In the genomic region with DNA sequence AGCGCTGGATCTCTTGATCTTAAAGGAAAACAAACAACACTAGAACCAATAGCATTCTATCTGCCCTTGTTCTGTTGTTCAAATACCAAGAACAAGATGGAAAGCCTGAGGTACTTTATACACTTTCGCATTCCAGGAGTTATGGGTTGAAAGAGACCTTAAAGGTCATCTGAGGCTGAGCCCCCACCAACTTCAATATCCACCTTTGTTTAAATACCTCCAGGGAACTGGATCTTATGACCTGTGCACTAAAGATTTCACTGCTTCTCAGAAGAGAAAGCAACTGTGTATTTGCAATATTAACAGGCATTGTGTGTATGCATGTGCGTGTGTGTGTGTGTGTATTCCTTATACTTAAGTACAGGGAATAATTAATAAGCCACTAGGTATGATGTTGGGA, we compare ENCODE assay signal across 26 cellular contexts.
"Had no signal": no experiment of that assay in that cellular context is flagged by ENCODE, and none has a peak within 500 bp of the region (broad histone marks: within the 10 kb centered on the region; RNA-seq: fewer than 3 reads in every experiment).

No MANE protein-coding gene starts in this region.

- H3K27me3 Mint-ChIP-seq: dendritic cell treated with granulocyte-macrophage colony-stimulating factor and Interleukin-4, amounts not matched to agents 40 ng/mL and 50 ng/mL, for 4 days; effector memory CD8-positive, alpha-beta T cell had no signal

- DNase-seq: colonic mucosa; cortex of kidney; dermis blood vessel endothelial cell; dorsolateral prefrontal cortex; effector CD4-positive, alpha-beta T cell; effector CD8-positive, alpha-beta T cell; effector memory CD4-positive, alpha-beta T cell; effector memory CD8-positive, alpha-beta T cell; endodermal cell; erythroblast; esophagus squamous epithelium; foreskin fibroblast; foreskin keratinocyte; foreskin melanocyte; gastrocnemius medialis; glutamatergic neuron; head of caudate nucleus; heart left ventricle; heart right ventricle had no signal

- H3K4me3 Mint-ChIP-seq: dendritic cell treated with granulocyte-macrophage colony-stimulating factor and Interleukin-4, amounts not matched to agents 40 ng/mL and 50 ng/mL, for 4 days; effector memory CD8-positive, alpha-beta T cell; endodermal cell had no signal

- H3K27ac Mint-ChIP-seq: dendritic cell treated with granulocyte-macrophage colony-stimulating factor and Interleukin-4, amounts not matched to agents 40 ng/mL and 50 ng/mL, for 4 days; effector memory CD8-positive, alpha-beta T cell; endodermal cell had no signal

- H3K79me2 ChIP-seq: hepatocyte had no signal

- H3K9me3 Mint-ChIP-seq: dendritic cell treated with granulocyte-macrophage colony-stimulating factor and Interleukin-4, amounts not matched to agents 40 ng/mL and 50 ng/mL, for 4 days; effector memory CD8-positive, alpha-beta T cell; endodermal cell had no signal

- H3K27me3 ChIP-seq: colonic mucosa, esophagus muscularis mucosa, esophagus squamous epithelium, foreskin keratinocyte, gastrocnemius medialis, gastroesophageal sphincter, heart left ventricle, heart right ventricle, hepatocyte had no signal

- H3K36me3 ChIP-seq: colonic mucosa, esophagus muscularis mucosa, esophagus squamous epithelium, gastrocnemius medialis, gastroesophageal sphincter, heart left ventricle, heart right ventricle had no signal

- H3K4me3 ChIP-seq: colonic mucosa, coronary artery, dorsolateral prefrontal cortex, esophagus muscularis mucosa, esophagus squamous epithelium, gastrocnemius medialis, gastroesophageal sphincter, heart left ventricle, heart right ventricle, hepatocyte had no signal

- H3K4me1 ChIP-seq: colonic mucosa, esophagus muscularis mucosa, esophagus squamous epithelium, foreskin keratinocyte, gastrocnemius medialis, gastroesophageal sphincter, heart left ventricle, heart right ventricle had no signal

- H3K27ac ChIP-seq: colonic mucosa, coronary artery, dorsolateral prefrontal cortex, epithelial cell of prostate, esophagus muscularis mucosa, esophagus squamous epithelium, foreskin keratinocyte, gastrocnemius medialis, gastroesophageal sphincter, heart left ventricle, heart right ventricle, hepatocyte had no signal

- H3K4me2 ChIP-seq: hepatocyte had no signal

- H2AFZ ChIP-seq: hepatocyte had no signal

- ATAC-seq: effector memory CD8-positive, alpha-beta T cell; esophagus mucosa; foreskin keratinocyte; gastrocnemius medialis; gastroesophageal sphincter; heart left ventricle; heart right ventricle had no signal
